In genomic region chr1:217955723-217956122, GRCh38 we compare ENCODE assay signal across 34 cellular contexts.
"Had no signal": no experiment of that assay in that cellular context is flagged by ENCODE, and none has a peak within 500 bp of the region (broad histone marks: within the 10 kb centered on the region; RNA-seq: fewer than 3 reads in every experiment).

No MANE protein-coding gene starts in this region.

- H3K9me3 Mint-ChIP-seq: activated CD4-positive, alpha-beta memory T cell treated with anti-CD3 and anti-CD28 coated beads for 36 hours had no signal

- ATAC-seq: activated CD8-positive, alpha-beta T cell treated with anti-CD3 and anti-CD28 coated beads for 36 hours; activated naive CD4-positive, alpha-beta T cell treated with anti-CD3 and anti-CD28 coated beads, Interleukin-2, amount 50 U/mL, for 72 hours; activated T-cell treated with anti-CD3 and anti-CD28 coated beads, Interleukin-2, amount 50 U/mL, for 4 hours; activated T-cell treated with anti-CD3 and anti-CD28 coated beads, Interleukin-2, amount 50 U/mL, for 72 hours; activated T-helper 17 cell treated with anti-CD3 and anti-CD28 coated beads, Interleukin-2, amount 50 U/mL, for 72 hours had no signal

- H3K27me3 Mint-ChIP-seq: activated B cell treated with CpG ODN at 0.5 μM for 24 hours; activated CD4-positive, alpha-beta memory T cell treated with anti-CD3 and anti-CD28 coated beads for 36 hours; activated CD4-positive, alpha-beta T cell treated with anti-CD3 and anti-CD28 coated beads, Interleukin-2, amount 10 ng/mL, durations not matched to agents 24 days and 14 days; activated CD8-positive, alpha-beta T cell treated with anti-CD3 and anti-CD28 coated beads for 36 hours; activated naive CD8-positive, alpha-beta T cell treated with anti-CD3 and anti-CD28 coated beads for 36 hours; activated T-helper 17 cell treated with anti-CD3 and anti-CD28 coated beads, Interleukin-2, amount 50 U/mL, for 72 hours had no signal

- H3K9me3 ChIP-seq: adrenal gland, ascending aorta had no signal

- DNase-seq: activated B cell treated with CpG ODN at 0.5 μM for 24 hours; activated CD4-positive, alpha-beta memory T cell treated with anti-CD3 and anti-CD28 coated beads for 36 hours; activated CD4-positive, alpha-beta T cell treated with anti-CD3 and anti-CD28 coated beads for 4 hours; activated CD4-positive, alpha-beta T cell treated with anti-CD3 and anti-CD28 coated beads, Interleukin-2, amount 10 ng/mL, durations not matched to agents 24 days and 14 days; activated CD4-positive, alpha-beta T cell treated with anti-CD3 and anti-CD28 coated beads, Interleukin-2, amount 50 U/mL, for 1 hour; activated CD4-positive, alpha-beta T cell treated with anti-CD3 and anti-CD28 coated beads, Interleukin-2, amount 50 U/mL, for 4 hours; activated CD4-positive, CD25-positive, alpha-beta regulatory T cell treated with anti-CD3 and anti-CD28 coated beads, Interleukin-2, amount 50 U/mL, for 72 hours; activated CD8-positive, alpha-beta memory T cell treated with anti-CD3 and anti-CD28 coated beads, Interleukin-2, amount 50 U/mL, for 4 hours; activated CD8-positive, alpha-beta T cell treated with anti-CD3 and anti-CD28 coated beads for 36 hours; activated effector memory CD4-positive, alpha-beta T cell treated with anti-CD3 and anti-CD28 coated beads, Interleukin-2, amount 50 U/mL, for 16 hours; activated gamma-delta T cell treated with Interleukin-2 at 50 U/mL for 16 hours; activated naive CD4-positive, alpha-beta T cell; activated naive CD4-positive, alpha-beta T cell treated with anti-CD3 and anti-CD28 coated beads for 36 hours; activated naive CD4-positive, alpha-beta T cell treated with anti-CD3 and anti-CD28 coated beads, Interleukin-2, amount 50 U/mL, for 16 hours; activated naive CD8-positive, alpha-beta T cell treated with anti-CD3 and anti-CD28 coated beads for 36 hours; activated T-cell treated with anti-CD3 and anti-CD28 coated beads for 4 hours; activated T-cell treated with anti-CD3 and anti-CD28 coated beads, Interleukin-2, amount 50 U/mL, for 1 hour; activated T-cell treated with anti-CD3 and anti-CD28 coated beads, Interleukin-2, amount 50 U/mL, for 4 hours; activated T-cell treated with anti-CD3 and anti-CD28 coated beads, Interleukin-2, amount 50 U/mL, for 72 hours; adrenal gland; amniotic stem cell; central memory CD4-positive, alpha-beta T cell; T-helper 1 cell; T-helper 2 cell; T-helper 9 cell; WERI-Rb-1 had no signal

- H3K27ac Mint-ChIP-seq: activated B cell treated with CpG ODN at 0.5 μM for 24 hours; activated CD4-positive, alpha-beta memory T cell treated with anti-CD3 and anti-CD28 coated beads for 36 hours; activated CD4-positive, alpha-beta T cell treated with anti-CD3 and anti-CD28 coated beads, Interleukin-2, amount 10 ng/mL, durations not matched to agents 24 days and 14 days; activated CD8-positive, alpha-beta T cell treated with anti-CD3 and anti-CD28 coated beads for 36 hours; activated naive CD4-positive, alpha-beta T cell treated with anti-CD3 and anti-CD28 coated beads for 36 hours; activated naive CD4-positive, alpha-beta T cell treated with anti-CD3 and anti-CD28 coated beads, Interleukin-2, amount 50 U/mL, for 72 hours; activated naive CD8-positive, alpha-beta T cell treated with anti-CD3 and anti-CD28 coated beads for 36 hours; activated T-cell treated with anti-CD3 and anti-CD28 coated beads, Interleukin-2, amount 50 U/mL, for 72 hours; activated T-helper 1 cell treated with anti-CD3 and anti-CD28 coated beads, Interleukin-12 subunit alpha, Interleukin-12 subunit beta, Interleukin-2, Interleukin-4 antibody, amounts not matched to agents 30 ng/mL and 10 ng/mL and 1 ng/mL, durations not matched to agents 14 hours and 24 hours and 36 hours; activated T-helper 17 cell treated with anti-CD3 and anti-CD28 coated beads, Interleukin-2, amount 50 U/mL, for 72 hours; brain; T-helper 1 cell treated with Interleukin-12 subunit alpha and Interleukin-12 subunit beta and Interleukin-4 antibody, amounts not matched to agents 30 μg/mL and 1 μg/mL, for 36 hours; T-helper 2 cell treated with Interferon-gamma antibody and Interleukin-4, amounts not matched to agents 5 μg/mL and 100 μg/mL, for 36 hours had no signal

- H3K4me3 Mint-ChIP-seq: activated B cell treated with CpG ODN at 0.5 μM for 24 hours; activated CD4-positive, alpha-beta memory T cell treated with anti-CD3 and anti-CD28 coated beads for 36 hours; activated CD4-positive, alpha-beta T cell treated with anti-CD3 and anti-CD28 coated beads, Interleukin-2, amount 10 ng/mL, durations not matched to agents 24 days and 14 days; activated CD8-positive, alpha-beta T cell treated with anti-CD3 and anti-CD28 coated beads for 36 hours; activated naive CD4-positive, alpha-beta T cell treated with anti-CD3 and anti-CD28 coated beads for 36 hours; activated naive CD8-positive, alpha-beta T cell treated with anti-CD3 and anti-CD28 coated beads for 36 hours; activated T-cell treated with anti-CD3 and anti-CD28 coated beads, Interleukin-2, amount 50 U/mL, for 4 hours; activated T-cell treated with anti-CD3 and anti-CD28 coated beads, Interleukin-2, amount 50 U/mL, for 72 hours; activated T-helper 1 cell treated with anti-CD3 and anti-CD28 coated beads, Interleukin-12 subunit alpha, Interleukin-12 subunit beta, Interleukin-2, Interleukin-4 antibody, amounts not matched to agents 30 ng/mL and 10 ng/mL and 1 ng/mL, durations not matched to agents 14 hours and 24 hours and 36 hours; activated T-helper 17 cell treated with anti-CD3 and anti-CD28 coated beads, Interleukin-2, amount 50 U/mL, for 72 hours; brain; T-helper 1 cell treated with Interleukin-12 subunit alpha and Interleukin-12 subunit beta and Interleukin-4 antibody, amounts not matched to agents 30 μg/mL and 1 μg/mL, for 36 hours; T-helper 2 cell treated with Interferon-gamma antibody and Interleukin-4, amounts not matched to agents 5 μg/mL and 100 μg/mL, for 36 hours had no signal

- H3K36me3 ChIP-seq: adrenal gland, ascending aorta, cardiac muscle cell, WERI-Rb-1 had no signal

- H3K27ac ChIP-seq: adrenal gland, ascending aorta, cardiac muscle cell, WERI-Rb-1 had no signal

- H3K27me3 ChIP-seq: adrenal gland, ascending aorta, cardiac muscle cell had no signal

- H3K4me1 Mint-ChIP-seq: activated B cell treated with CpG ODN at 0.5 μM for 24 hours; activated CD4-positive, alpha-beta T cell treated with anti-CD3 and anti-CD28 coated beads, Interleukin-2, amount 10 ng/mL, durations not matched to agents 24 days and 14 days; activated naive CD8-positive, alpha-beta T cell treated with anti-CD3 and anti-CD28 coated beads for 36 hours; activated T-helper 17 cell treated with anti-CD3 and anti-CD28 coated beads, Interleukin-2, amount 50 U/mL, for 72 hours; brain had no signal

- H3K4me1 ChIP-seq: adrenal gland, ascending aorta had no signal

- H3K4me3 ChIP-seq: adrenal gland, ascending aorta, cardiac muscle cell had no signal

- H3K36me3 Mint-ChIP-seq: activated CD4-positive, alpha-beta memory T cell treated with anti-CD3 and anti-CD28 coated beads for 36 hours; activated naive CD8-positive, alpha-beta T cell treated with anti-CD3 and anti-CD28 coated beads for 36 hours; brain had no signal
